Comparison of ENCODE assay signal across 1 cellular context in genomic region chr15:80989518-80990478, GRCh38.
TF ChIP-seq lines count a peak whose summit lies in the region.

Gene MESD, minus strand, starts transcription at chr15:80989819. Its CDS starts 28 bp downstream, at chr15:80989791.

TF ChIP-seq in K562, 482 proteins besides CTCF, POLR2A, EP300 and RAD21 (continued from another document and continues in another):
- no peak for TF ChIP-seq PHB2 (IDR thresholded peaks at IDR 0.05; ENCODE audit: low read depth)
- no peak for TF ChIP-seq CEBPB (tag; IDR thresholded peaks at IDR 0.05)
- peak; percentile 81 for TF ChIP-seq PHF20 (IDR thresholded peaks at IDR 0.05; ENCODE audit: partially characterized antibody)
- TF ChIP-seq ZNF143 (CRISPR knock-in tag; IDR thresholded peaks at IDR 0.05), result no peak
- no peak for TF ChIP-seq ZNF518B (CRISPR knock-in tag; IDR thresholded peaks at IDR 0.05)
- no peak for TF ChIP-seq NEUROD1 (IDR thresholded peaks at IDR 0.05; ENCODE audit: borderline replicate concordance, low read depth, low read length, partially characterized antibody)
- no peak for TF ChIP-seq PCBP2 (IDR thresholded peaks at IDR 0.05; ENCODE audit: low read depth, low read length, poor library complexity, severe bottlenecking)
- TF ChIP-seq GATAD2B (IDR thresholded peaks at IDR 0.05; ENCODE audit: borderline replicate concordance), result no peak
- no peak for TF ChIP-seq BRF1 (IDR thresholded peaks at IDR 0.05; ENCODE audit: borderline replicate concordance, extremely low read depth, insufficient read length)
- no peak for TF ChIP-seq IFI16 (CRISPR knock-in tag; IDR thresholded peaks at IDR 0.05)
- TF ChIP-seq SUPT5H (IDR thresholded peaks at IDR 0.05), result peak; percentile 95
- TF ChIP-seq BRCA1 (IDR thresholded peaks at IDR 0.05), result no peak
- no peak for TF ChIP-seq BRCA1 (CRISPR knock-in tag; IDR thresholded peaks at IDR 0.05)
- TF ChIP-seq CEBPZ (IDR thresholded peaks at IDR 0.05; ENCODE audit: borderline replicate concordance, low read depth, low read length), result no peak
- peak; percentile 76 for TF ChIP-seq CTBP1 (IDR thresholded peaks at IDR 0.05; ENCODE audit: borderline replicate concordance)
- TF ChIP-seq ATF4 (CRISPR knock-in tag; IDR thresholded peaks at IDR 0.05), result no peak
- TF ChIP-seq ELK3 (CRISPR knock-in tag; IDR thresholded peaks at IDR 0.05), result no peak
- TF ChIP-seq USF1 (CRISPR knock-in tag; IDR thresholded peaks at IDR 0.05), result no peak
- no peak; the same call in 1 of the 2 replicates for TF ChIP-seq KDM2B (CRISPR knock-in tag; IDR thresholded peaks at IDR 0.05)
- no peak for TF ChIP-seq MEF2D (tag; conservative IDR thresholded peaks at IDR 0.05; ENCODE audit: low read depth)
- no peak for TF ChIP-seq MITF (IDR thresholded peaks at IDR 0.05)
- TF ChIP-seq SNAPC5 (CRISPR knock-in tag; IDR thresholded peaks at IDR 0.05), result no peak
- no peak for TF ChIP-seq NFIC (IDR thresholded peaks at IDR 0.05)
- TF ChIP-seq RBBP5 (IDR thresholded peaks at IDR 0.05; ENCODE audit: borderline replicate concordance, insufficient read depth, low read length, poor library complexity, severe bottlenecking), result peak; percentile 95
- 0 out of 2 replicates have a peak, but pooled peaks have one; percentile 12 for TF ChIP-seq ZEB2 (IDR thresholded peaks at IDR 0.05)
- peak; percentile 70; the same call in 1 of the 2 replicates for TF ChIP-seq TAF7 (tag; IDR thresholded peaks at IDR 0.05)
- TF ChIP-seq RBM22 (IDR thresholded peaks at IDR 0.05; ENCODE audit: low read depth, low read length, poor library complexity, severe bottlenecking), result no peak
- no peak for TF ChIP-seq SRSF1 (IDR thresholded peaks at IDR 0.05; ENCODE audit: low read depth, low read length)
- TF ChIP-seq TEAD2 (tag; IDR thresholded peaks at IDR 0.05), result no peak
- TF ChIP-seq NFE2L1 (tag; IDR thresholded peaks at IDR 0.05; ENCODE audit: borderline replicate concordance, low read depth), result no peak
- no peak for TF ChIP-seq ZKSCAN3 (CRISPR knock-in tag; IDR thresholded peaks at IDR 0.05)
- no peak for TF ChIP-seq ZNF586 (CRISPR knock-in tag; conservative IDR thresholded peaks at IDR 0.05)
- TF ChIP-seq PHF8 (IDR thresholded peaks at IDR 0.05; ENCODE audit: borderline replicate concordance, low read length), result peak; percentile 99
- no peak for TF ChIP-seq ZNF764 (CRISPR knock-in tag; IDR thresholded peaks at IDR 0.05; ENCODE audit: low read depth)
- TF ChIP-seq ZNF655 (CRISPR knock-in tag; IDR thresholded peaks at IDR 0.05), result no peak
- peak; percentile 60; the same call in 1 of the 2 replicates for TF ChIP-seq MAX (CRISPR knock-in tag; IDR thresholded peaks at IDR 0.05)
- TF ChIP-seq DEAF1 (CRISPR knock-in tag; IDR thresholded peaks at IDR 0.05), result no peak; the same call in 1 of the 2 replicates
- no peak for TF ChIP-seq PBX2 (CRISPR knock-in tag; IDR thresholded peaks at IDR 0.05; ENCODE audit: low read depth)
- TF ChIP-seq PBX2 (tag; conservative IDR thresholded peaks at IDR 0.05; ENCODE audit: low read depth), result 0 out of 2 replicates have a peak, but pooled peaks have one; percentile 15
- TF ChIP-seq ARID3B (CRISPR knock-in tag; IDR thresholded peaks at IDR 0.05; ENCODE audit: borderline replicate concordance), result no peak
